17 cellular contexts compared by ENCODE assay signal in genomic region chr14:31047503-31047902, GRCh38.
"Had no signal": no experiment of that assay in that cellular context is flagged by ENCODE, and none has a peak within 500 bp of the region (broad histone marks: within the 10 kb centered on the region; RNA-seq: fewer than 3 reads in every experiment).

No MANE protein-coding gene starts in this region.

- ATAC-seq: effector memory CD8-positive, alpha-beta T cell; stimulated activated effector memory CD8-positive, alpha-beta T cell treated with anti-CD3 and anti-CD28 coated beads, Interleukin-12 subunit alpha, Interleukin-12 subunit beta, amount 100 ng/mL, for 72 hours; stimulated activated naive CD8-positive, alpha-beta T cell treated with anti-CD3 and anti-CD28 coated beads, Interleukin-15, Interleukin-2, amounts not matched to agents 100 U/mL and 50 U/mL, for 24 hours had no signal

- H3K27ac ChIP-seq: epithelial cell of prostate, left ventricle myocardium inferior, pancreas had no signal

- H3K4me3 ChIP-seq: heart left ventricle, left ventricle myocardium inferior, lung, pancreas, tibial artery had no signal

- H3K9me3 ChIP-seq: left ventricle myocardium inferior, pancreas, tibial artery had no signal

- DNase-seq: effector memory CD8-positive, alpha-beta T cell; heart left ventricle; hippocampal formation; left ventricle myocardium inferior; mesendoderm; naive B cell; occipital lobe; pancreas; stimulated activated CD4-positive, alpha-beta T cell treated with anti-CD3 and anti-CD28 coated beads, Interleukin-4, amount 100 ng/mL, for 1 hour; stimulated activated CD8-positive, alpha-beta memory T cell treated with anti-CD3 and anti-CD28 coated beads, Interleukin-4, amount 100 ng/mL, for 48 hours; stimulated activated naive CD8-positive, alpha-beta T cell treated with anti-CD3 and anti-CD28 coated beads, Interleukin-15, Interleukin-2, amounts not matched to agents 100 U/mL and 50 U/mL, for 24 hours; tibial artery had no signal

- H3K27me3 ChIP-seq: heart left ventricle, pancreas, tibial artery had no signal

- H3K36me3 ChIP-seq: heart left ventricle, left ventricle myocardium inferior, pancreas, tibial artery had no signal

- FAIRE-seq: frontal cortex, keratinocyte, pancreas had no signal
